In the genomic region with DNA sequence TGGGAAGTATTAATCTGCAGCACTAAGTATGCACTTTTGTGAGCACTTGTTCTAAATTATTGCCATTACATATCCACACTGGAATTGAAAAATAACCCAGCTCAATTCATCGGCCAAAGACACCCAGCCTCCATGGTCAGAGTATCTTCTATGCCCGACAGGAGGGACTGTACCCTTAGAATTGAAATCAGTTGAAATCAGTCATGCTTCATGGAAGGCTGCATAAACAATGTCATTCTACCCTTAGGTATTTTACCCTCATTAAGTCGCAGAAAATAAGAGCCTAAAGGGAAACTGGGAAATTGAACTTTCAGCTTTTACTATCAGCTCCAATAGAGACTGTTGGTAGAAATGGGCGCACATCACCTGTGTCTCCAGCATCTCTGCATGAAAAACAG, we compare ENCODE assay signal across 12 cellular contexts. TPM values are rescaled to one million over a fixed set of nuclear protein-coding genes. Genes with fewer than 3 reads are reported as not detected.
DNase-seq lines count a peak whose midpoint lies in the region; ATAC-seq and TF ChIP-seq lines count a peak whose summit lies in the region.
"Had no signal": no experiment of that assay in that cellular context is flagged by ENCODE, and none has a peak within 500 bp of the region (broad histone marks: within the 10 kb centered on the region; RNA-seq: fewer than 3 reads in every experiment).

No MANE protein-coding gene starts in this region.

- H3K79me2 ChIP-seq in osteoblast (ENCODE audit: insufficient read depth, low read length) (peaks cover 77% of the 10 kb centered on the region), trophoblast cell (ENCODE audit: control insufficient read depth, insufficient read depth, low read length, poor library complexity) (no peaks in the 10 kb centered on the region)

- H3K27me3 ChIP-seq in osteoblast (ENCODE audit: insufficient read depth, low read length) (no peaks in the 10 kb centered on the region), WERI-Rb-1 (ENCODE audit: insufficient read depth, low read depth, severe bottlenecking) (no peaks in the 10 kb centered on the region), trophoblast cell (ENCODE audit: insufficient read depth, low read length) (no peaks in the 10 kb centered on the region)

- H2AFZ ChIP-seq in osteoblast (ENCODE audit: low read length): no peak overlapping the region
- H2AFZ ChIP-seq in trophoblast cell (ENCODE audit: insufficient read depth, low read length, poor library complexity): no peak overlapping the region
- H2AFZ ChIP-seq: PC-9 had no signal

- peaks cover 6% of the 10 kb centered on the region for H4K20me1 ChIP-seq in osteoblast (ENCODE audit: insufficient read depth, low read length)

- H3K4me2 ChIP-seq in osteoblast (ENCODE audit: insufficient read depth, low read length) (peak overlapping the region; percentile 60), trophoblast cell (ENCODE audit: low read length) (no peak overlapping the region)
- H3K4me2 ChIP-seq: PC-9 had no signal

- H3K9me3 ChIP-seq in SK-N-MC (ENCODE audit: low read depth, low read length) (no peaks in the 10 kb centered on the region), osteoblast (ENCODE audit: low read depth, low read length) (no peaks in the 10 kb centered on the region), WERI-Rb-1 (ENCODE audit: severe bottlenecking) (no peaks in the 10 kb centered on the region), trophoblast cell (ENCODE audit: insufficient read depth, low read depth, low read length) (no peaks in the 10 kb centered on the region)

- H3K4me1 ChIP-seq in osteoblast (ENCODE audit: insufficient read depth, low read length) (peaks cover 31% of the 10 kb centered on the region), trophoblast cell (ENCODE audit: control insufficient read depth in 1 of 2, insufficient read depth in 2 of 2, low read length in 2 of 2) (peaks cover 0 to 8% of the 10 kb centered on the region in 2 experiments)

- no peak overlapping the region for H2BK5ac ChIP-seq in trophoblast cell (ENCODE audit: low read depth, low read length, poor library complexity)

- H4K91ac ChIP-seq in trophoblast cell (ENCODE audit: low read depth, low read length): no peak overlapping the region

- H3K4ac ChIP-seq in trophoblast cell (ENCODE audit: low read depth, low read length): no peak overlapping the region

- H2BK120ac ChIP-seq in trophoblast cell (ENCODE audit: insufficient read depth, low read length, poor library complexity): no peak overlapping the region

- WGBS in trophoblast cell (ENCODE audit: extremely low coverage, insufficient coverage, insufficient read length): no CpG with 5 or more reads among the region's 4 CpGs

- no peaks in the 10 kb centered on the region for H3K79me1 ChIP-seq in trophoblast cell (ENCODE audit: low read length)

- no peak for TF ChIP-seq CTCF in GM13976 (IDR thresholded peaks at IDR 0.05; ENCODE audit: borderline replicate concordance, control extremely low read depth, extremely low read depth, insufficient read depth, missing control alignments)
- TF ChIP-seq CTCF in osteoblast (IDR thresholded peaks at IDR 0.05; ENCODE audit: extremely low read depth, low read depth, low read length): no peak
- TF ChIP-seq CTCF in WERI-Rb-1 (IDR thresholded peaks at IDR 0.05; ENCODE audit: low read depth, low read length): no peak

- peak overlapping the region; percentile 59 for H3K4me3 ChIP-seq in SK-N-MC
- peak overlapping the region; percentile 2 for H3K4me3 ChIP-seq in osteoblast (ENCODE audit: insufficient read depth, low read length)
- no peak overlapping the region for H3K4me3 ChIP-seq in WERI-Rb-1 (ENCODE audit: low read depth, low read length)
- H3K4me3 ChIP-seq in trophoblast cell (ENCODE audit: low read depth, low read length): no peak overlapping the region
- H3K4me3 ChIP-seq: PC-9, skin epidermis had no signal

- H3K27ac ChIP-seq in SK-N-MC (peak overlapping the region; percentile 57; the same call in 1 of the 2 replicates), osteoblast (ENCODE audit: low read depth, low read length) (peak overlapping the region; percentile 60), WERI-Rb-1 (no peak overlapping the region), trophoblast cell (ENCODE audit: low read depth, low read length) (no peak overlapping the region)
- H3K27ac ChIP-seq: PC-9 had no signal

- H3K18ac ChIP-seq in trophoblast cell (ENCODE audit: low read length): no peak overlapping the region

- H2BK12ac ChIP-seq in trophoblast cell (ENCODE audit: low read length): no peak overlapping the region

- in situ Hi-C loops in GM13976 (cut with MboI; ENCODE audit: low sequenced_read_pairs, unreplicated experiment): no loop called here

- no peak overlapping the region for H3K14ac ChIP-seq in trophoblast cell (ENCODE audit: low read length)

- ATAC-seq in GM21825 (IDR thresholded peaks at IDR 0.05; ENCODE audit: unreplicated experiment) (peak; percentile 30), GM18861 (IDR thresholded peaks at IDR 0.05; ENCODE audit: unreplicated experiment) (no peak)
- ATAC-seq: activated CD8-positive, alpha-beta memory T cell treated with anti-CD3 and anti-CD28 coated beads, Interleukin-2, amount 10 ng/mL, durations not matched to agents 7 days and 5 days had no signal

- no peak overlapping the region for H4K12ac ChIP-seq in trophoblast cell (ENCODE audit: low read depth, low read length)

- DNase-seq in GM13976 (ENCODE audit: low spot score): peak; percentile 39
- DNase-seq in SK-N-MC (ENCODE audit: low read depth, low spot score): no peak
- DNase-seq in osteoblast (ENCODE audit: insufficient read length, low spot score, missing footprints): no peak
- no peak for DNase-seq in WERI-Rb-1
- DNase-seq in NCI-H2196 treated with DMSO at 0.1 percent for 48 hours (lab: John Stamatoyannopoulos, UW; ENCODE audit: unreplicated experiment): no peak
- DNase-seq in trophoblast cell: no peak
- DNase-seq: Calu3, PC-9 had no signal

- no peak overlapping the region for H2AK5ac ChIP-seq in trophoblast cell (ENCODE audit: low read length)

- H3K9ac ChIP-seq in SK-N-MC (ENCODE audit: insufficient read length): no peak overlapping the region
- no peak overlapping the region for H3K9ac ChIP-seq in trophoblast cell (ENCODE audit: low read length)

- no peak overlapping the region for H4K8ac ChIP-seq in trophoblast cell (ENCODE audit: low read depth, low read length)

- H3K36me3 ChIP-seq in SK-N-MC (ENCODE audit: insufficient read depth, low read length): no peaks in the 10 kb centered on the region
- H3K36me3 ChIP-seq in osteoblast (ENCODE audit: insufficient read depth, low read length): no peaks in the 10 kb centered on the region
- H3K36me3 ChIP-seq in WERI-Rb-1: no peaks in the 10 kb centered on the region
- no peaks in the 10 kb centered on the region for H3K36me3 ChIP-seq in trophoblast cell (ENCODE audit: control insufficient read depth in 1 of 2, insufficient read depth in 2 of 2, low read length in 2 of 2)

- H3K23ac ChIP-seq in trophoblast cell (ENCODE audit: low read length): no peak overlapping the region

RNA-seq across cellular contexts. Expression of a gene that starts 2.9 kb away (rescaled TPM):
- total RNA-seq in osteoblast: 3.3 and 4.1 TPM in 2 replicates
- 0.25 and 0.26 TPM in 2 replicates for polyA plus RNA-seq in trophoblast cell (2013)

RNA-seq across cellular contexts. Expression of a gene that starts 37.7 kb away (rescaled TPM):
- total RNA-seq in osteoblast: 112 and 113 TPM in 2 replicates
- 14.3 and 15.4 TPM in 2 replicates for polyA plus RNA-seq in trophoblast cell (2013)

Comparison
In these comparisons a context has a peak if more than half of its experiments do, and no peak if none do; other contexts are left out.
1. H3K27ac ChIP-seq: peak in SK-N-MC (single experiment) and osteoblast (single experiment); none in WERI-Rb-1 (single experiment) and trophoblast cell (single experiment).
2. H3K4me3 ChIP-seq: peak in SK-N-MC (single experiment) and osteoblast (single experiment); none in WERI-Rb-1 (single experiment) and trophoblast cell (single experiment).